28 cellular contexts compared by ENCODE assay signal in genomic region chr18:55912071-55912470, GRCh38.
"Had no signal": no experiment of that assay in that cellular context is flagged by ENCODE, and none has a peak within 500 bp of the region (broad histone marks: within the 10 kb centered on the region; RNA-seq: fewer than 3 reads in every experiment).

No MANE protein-coding gene starts in this region.

- H3K36me3 Mint-ChIP-seq: activated CD8-positive, alpha-beta memory T cell treated with anti-CD3 and anti-CD28 coated beads, Interleukin-2, amount 10 ng/mL, durations not matched to agents 7 days and 5 days had no signal

- H3K4me3 Mint-ChIP-seq: activated B cell treated with CpG ODN at 0.5 μM for 24 hours; activated CD4-positive, alpha-beta T cell treated with anti-CD3 and anti-CD28 coated beads, Interleukin-2, amount 10 ng/mL, durations not matched to agents 24 days and 14 days; activated CD8-positive, alpha-beta memory T cell treated with anti-CD3 and anti-CD28 coated beads, Interleukin-2, amount 10 ng/mL, durations not matched to agents 7 days and 5 days; activated naive CD8-positive, alpha-beta T cell treated with anti-CD3 and anti-CD28 coated beads, Interleukin-2, amount 50 U/mL, for 24 hours; activated T-cell treated with anti-CD3 and anti-CD28 coated beads, Interleukin-2, amount 50 U/mL, for 24 hours; activated T-helper 1 cell treated with anti-CD3 and anti-CD28 coated beads, Interleukin-12 subunit alpha, Interleukin-12 subunit beta, Interleukin-2, Interleukin-4 antibody, amounts not matched to agents 30 ng/mL and 10 ng/mL and 1 ng/mL, durations not matched to agents 14 hours and 24 hours and 36 hours; T-helper 17 cell had no signal

- DNase-seq: activated B cell treated with CpG ODN at 0.5 μM for 24 hours; activated CD4-positive, alpha-beta T cell treated with anti-CD3 and anti-CD28 coated beads for 1 hour; activated CD4-positive, alpha-beta T cell treated with anti-CD3 and anti-CD28 coated beads, Interleukin-2, amount 10 ng/mL, durations not matched to agents 24 days and 14 days; activated CD4-positive, alpha-beta T cell treated with anti-CD3 and anti-CD28 coated beads, Interleukin-2, amount 50 U/mL, for 48 hours; activated CD8-positive, alpha-beta memory T cell treated with anti-CD3 and anti-CD28 coated beads, Interleukin-2, amount 10 ng/mL, durations not matched to agents 7 days and 5 days; activated effector memory CD4-positive, alpha-beta T cell treated with anti-CD3 and anti-CD28 coated beads, Interleukin-2, amount 50 U/mL, for 16 hours; activated naive CD4-positive, alpha-beta T cell treated with Interleukin-2 at 50 U/mL for 16 hours; activated naive CD8-positive, alpha-beta T cell treated with anti-CD3 and anti-CD28 coated beads, Interleukin-2, amount 50 U/mL, for 24 hours; activated T-cell treated with anti-CD3 and anti-CD28 coated beads, Interleukin-2, amount 50 U/mL, for 24 hours; amniotic stem cell; brain microvascular endothelial cell; Karpas-422; NCI-H1092; NCI-H1930; NCI-H2107; NCI-H446 treated with DMSO at 0.1 percent for 48 hours; NCI-H524 treated with DMSO at 0.1 percent for 48 hours; NCI-H774; Peyer's patch; SHP77; T-helper 17 cell; T-helper 9 cell had no signal

- H3K27ac Mint-ChIP-seq: activated B cell treated with CpG ODN at 0.5 μM for 24 hours; activated CD4-positive, alpha-beta T cell treated with anti-CD3 and anti-CD28 coated beads, Interleukin-2, amount 10 ng/mL, durations not matched to agents 24 days and 14 days; activated CD8-positive, alpha-beta memory T cell treated with anti-CD3 and anti-CD28 coated beads, Interleukin-2, amount 10 ng/mL, durations not matched to agents 7 days and 5 days; activated naive CD4-positive, alpha-beta T cell treated with anti-CD3 and anti-CD28 coated beads, Interleukin-2, amount 50 U/mL, for 72 hours; activated naive CD8-positive, alpha-beta T cell treated with anti-CD3 and anti-CD28 coated beads, Interleukin-2, amount 50 U/mL, for 24 hours; activated T-cell treated with anti-CD3 and anti-CD28 coated beads, Interleukin-2, amount 50 U/mL, for 24 hours; activated T-helper 1 cell treated with anti-CD3 and anti-CD28 coated beads, Interleukin-12 subunit alpha, Interleukin-12 subunit beta, Interleukin-2, Interleukin-4 antibody, amounts not matched to agents 30 ng/mL and 10 ng/mL and 1 ng/mL, durations not matched to agents 14 hours and 24 hours and 36 hours; T-helper 17 cell had no signal

- H3K4me1 Mint-ChIP-seq: activated CD4-positive, alpha-beta T cell treated with anti-CD3 and anti-CD28 coated beads, Interleukin-2, amount 10 ng/mL, durations not matched to agents 24 days and 14 days; activated CD8-positive, alpha-beta memory T cell treated with anti-CD3 and anti-CD28 coated beads, Interleukin-2, amount 10 ng/mL, durations not matched to agents 7 days and 5 days; T-helper 17 cell had no signal

- H3K27me3 Mint-ChIP-seq: activated B cell treated with CpG ODN at 0.5 μM for 24 hours; activated CD4-positive, alpha-beta T cell treated with anti-CD3 and anti-CD28 coated beads, Interleukin-2, amount 10 ng/mL, durations not matched to agents 24 days and 14 days; activated CD8-positive, alpha-beta memory T cell treated with anti-CD3 and anti-CD28 coated beads, Interleukin-2, amount 10 ng/mL, durations not matched to agents 7 days and 5 days; activated naive CD8-positive, alpha-beta T cell treated with anti-CD3 and anti-CD28 coated beads, Interleukin-2, amount 50 U/mL, for 24 hours; activated T-cell treated with anti-CD3 and anti-CD28 coated beads, Interleukin-2, amount 50 U/mL, for 24 hours; T-helper 17 cell had no signal

- H3K4me3 ChIP-seq: ascending aorta, cardiac muscle cell, K562, Peyer's patch, SJSA1 had no signal

- H3K9me3 Mint-ChIP-seq: activated CD4-positive, alpha-beta T cell treated with anti-CD3 and anti-CD28 coated beads, Interleukin-2, amount 10 ng/mL, durations not matched to agents 24 days and 14 days had no signal

- H3K27me3 ChIP-seq: ascending aorta, brain microvascular endothelial cell, cardiac muscle cell, Peyer's patch, SJSA1 had no signal

- H3K27ac ChIP-seq: ascending aorta, brain microvascular endothelial cell, cardiac muscle cell, Peyer's patch, SJSA1 had no signal

- H3K9me3 ChIP-seq: ascending aorta, Peyer's patch, SJSA1 had no signal

- H3K36me3 ChIP-seq: ascending aorta, brain microvascular endothelial cell, cardiac muscle cell, Peyer's patch, SJSA1 had no signal

- ATAC-seq: activated CD8-positive, alpha-beta memory T cell treated with anti-CD3 and anti-CD28 coated beads, Interleukin-2, amount 10 ng/mL, durations not matched to agents 7 days and 5 days; activated naive CD4-positive, alpha-beta T cell treated with anti-CD3 and anti-CD28 coated beads, Interleukin-2, amount 50 U/mL, for 72 hours; activated naive CD8-positive, alpha-beta T cell treated with anti-CD3 and anti-CD28 coated beads, Interleukin-2, amount 50 U/mL, for 24 hours; K562; T-helper 17 cell had no signal

- H3K4me1 ChIP-seq: ascending aorta, Peyer's patch had no signal
